ENCODE assay signal across 36 cellular contexts in the genomic region with DNA sequence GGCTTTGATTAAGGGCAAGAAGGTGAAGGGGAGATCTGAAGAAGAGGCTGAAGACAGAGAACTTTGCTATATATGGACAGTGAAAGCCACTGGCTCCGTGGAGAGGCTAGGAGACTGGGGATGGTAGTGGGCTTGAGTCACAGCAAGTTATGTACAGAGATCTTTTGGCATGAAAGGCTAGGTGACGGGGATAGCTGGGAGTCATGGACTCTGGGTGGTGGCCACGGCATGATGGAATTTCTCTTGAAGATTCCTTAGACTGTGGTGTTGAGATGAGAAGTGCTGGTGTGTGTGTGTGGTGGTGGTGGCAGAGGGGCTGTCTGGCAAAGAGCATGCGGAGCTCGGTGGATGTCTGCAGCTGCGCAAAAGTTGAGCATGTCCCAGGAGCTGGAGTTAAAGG.
"Had no signal": no experiment of that assay in that cellular context is flagged by ENCODE, and none has a peak within 500 bp of the region (broad histone marks: within the 10 kb centered on the region; RNA-seq: fewer than 3 reads in every experiment).

No MANE protein-coding gene starts in this region.

- H3K9ac ChIP-seq: KMS-11 had no signal

- H3K4me2 ChIP-seq: KMS-11 had no signal

- H3K36me3 ChIP-seq: MG63 had no signal

- DNase-seq: Karpas-422, Kasumi-1, KG1, MG63, MM.1S, MV-4-11, NCI-H1048, NCI-H1092 treated with DMSO at 0.1 percent for 48 hours, NCI-H1105, NCI-H1105 treated with DMSO at 0.1 percent for 48 hours, NCI-H1417, NCI-H1417 treated with DMSO at 0.1 percent for 48 hours, NCI-H1436, NCI-H1436 treated with DMSO at 0.1 percent for 48 hours, NCI-H146, NCI-H1694, NCI-H1694 treated with DMSO at 0.1 percent for 48 hours, NCI-H187, NCI-H187 treated with DMSO at 0.1 percent for 48 hours, NCI-H1930, NCI-H2029, NCI-H2029 treated with DMSO at 0.1 percent for 48 hours, NCI-H2081, NCI-H2081 treated with DMSO at 0.1 percent for 48 hours, NCI-H2107, NCI-H2171, NCI-H2171 treated with DMSO at 0.1 percent for 48 hours, NCI-H2227 treated with DMSO at 0.1 percent for 48 hours, NCI-H226, NCI-H345, NCI-H446, NCI-H446 treated with DMSO at 0.1 percent for 48 hours, NCI-H510A, NCI-H510A treated with DMSO at 0.1 percent for 48 hours, NCI-H524 had no signal

- H3K27ac ChIP-seq: KMS-11 had no signal

- H3K4me3 ChIP-seq: MG63 had no signal

- H3K27me3 ChIP-seq: MG63 had no signal
